In the genomic region with DNA sequence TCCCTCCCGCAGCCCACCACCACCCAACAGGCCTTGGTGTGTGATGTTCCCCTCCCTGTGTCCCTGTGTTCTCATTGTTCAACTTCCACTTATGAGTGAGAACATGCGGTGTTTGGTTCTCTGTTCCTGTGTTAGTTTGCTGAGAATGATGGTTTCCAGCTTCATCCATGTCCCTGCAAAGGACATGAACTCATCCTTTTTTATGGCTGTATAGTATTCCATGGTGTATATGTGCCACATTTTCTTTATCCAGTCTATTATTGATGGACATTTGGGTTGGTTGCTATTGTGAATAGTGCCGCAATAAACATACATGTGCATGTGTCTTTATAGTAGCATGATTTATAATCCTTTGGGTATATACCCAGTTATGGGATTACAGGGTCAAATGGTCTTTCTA, we compare ENCODE assay signal across 2 cellular contexts. TPM values are rescaled to one million over a fixed set of nuclear protein-coding genes. Genes with fewer than 3 reads are reported as not detected.
"Had no signal": no experiment of that assay in that cellular context is flagged by ENCODE, and none has a peak within 500 bp of the region (broad histone marks: within the 10 kb centered on the region; RNA-seq: fewer than 3 reads in every experiment).

No MANE protein-coding gene starts in this region.

RNA-seq across cellular contexts. Expression of a gene that starts 59.1 kb away (rescaled TPM):
- polyA plus RNA-seq: naive thymus-derived CD4-positive, alpha-beta T cell; naive thymus-derived CD8-positive, alpha-beta T cell had no signal
